11 cellular contexts compared by ENCODE assay signal in genomic region chr12:27555316-27555715, GRCh38. TPM values are rescaled to one million over a fixed set of nuclear protein-coding genes. Genes with fewer than 3 reads are reported as not detected.
DNase-seq lines count a peak whose midpoint lies in the region; ATAC-seq, FAIRE-seq and TF ChIP-seq lines count a peak whose summit lies in the region.
"Had no signal": no experiment of that assay in that cellular context is flagged by ENCODE, and none has a peak within 500 bp of the region (broad histone marks: within the 10 kb centered on the region; RNA-seq: fewer than 3 reads in every experiment).

No MANE protein-coding gene starts in this region.

- FAIRE-seq in kidney (lab: Jason Lieb, UNC): no peak
- FAIRE-seq in small intestine (lab: Jason Lieb, UNC): no peak

- no peak for TF ChIP-seq CTCF in HEK293 (tag by site-specific recombination; IDR thresholded peaks at IDR 0.05)
- TF ChIP-seq CTCF in kidney (IDR thresholded peaks at IDR 0.05; ENCODE audit: borderline replicate concordance, extremely low read depth, insufficient read depth): no peak
- TF ChIP-seq CTCF in spleen (IDR thresholded peaks at IDR 0.05 in 8 of 11, conservative IDR thresholded peaks at IDR 0.05 in 3 of 11): no peak
- no peak for TF ChIP-seq CTCF in Caco-2 (IDR thresholded peaks at IDR 0.05; ENCODE audit: insufficient read depth in 1 of 2, low read depth in 1 of 2, low read length in 1 of 2, severe bottlenecking in 1 of 2, unreplicated experiment in 1 of 2)

- no peak overlapping the region for H3K4me3 ChIP-seq in HEK293 (ENCODE audit: low read depth, low read length)
- H3K4me3 ChIP-seq in adipocyte (ENCODE audit: low read length): peak overlapping the region; percentile 70
- peak overlapping the region in 1 of 2 donors; percentile 7 for H3K4me3 ChIP-seq in kidney (ENCODE audit: low read length in 2 of 2)
- no peak overlapping the region for H3K4me3 ChIP-seq in spleen
- H3K4me3 ChIP-seq in Caco-2 (ENCODE audit: low read depth, low read length): no peak overlapping the region
- no peak overlapping the region for H3K4me3 ChIP-seq in small intestine (ENCODE audit: low read depth in 1 of 2, low read length in 2 of 2)

- H3K4me1 Mint-ChIP-seq in Caco-2 (ENCODE audit: low read depth, unreplicated experiment): peaks cover 18% of the 10 kb centered on the region

- no peak for DNase-seq in adipocyte (ENCODE audit: low read depth)
- no peak for DNase-seq in kidney
- no peak for DNase-seq in spleen
- no peak for DNase-seq in Caco-2
- DNase-seq in small intestine: no peak
- no peak for DNase-seq in SIG-M5 (lab: John Stamatoyannopoulos, UW)
- DNase-seq: activated CD4-positive, CD25-positive, alpha-beta regulatory T cell treated with anti-CD3 and anti-CD28 coated beads, Interleukin-2, amount 50 U/mL, for 72 hours; MM.1S had no signal

- no peaks in the 10 kb centered on the region for H3K36me3 ChIP-seq in HEK293 (ENCODE audit: control insufficient read depth in 2 of 2, insufficient read depth in 1 of 2, low read length in 2 of 2)
- no peaks in the 10 kb centered on the region for H3K36me3 ChIP-seq in adipocyte (ENCODE audit: control insufficient read depth, insufficient read depth, low read length, severe bottlenecking)
- no peaks in the 10 kb centered on the region for H3K36me3 ChIP-seq in kidney (ENCODE audit: control insufficient read depth in 1 of 2, insufficient read depth in 2 of 2, low read length in 2 of 2)
- no peaks in the 10 kb centered on the region for H3K36me3 ChIP-seq in spleen
- H3K36me3 ChIP-seq in Caco-2 (ENCODE audit: control insufficient read depth, insufficient read depth, low read length): no peaks in the 10 kb centered on the region
- H3K36me3 ChIP-seq in small intestine (ENCODE audit: control insufficient read depth in 2 of 2, insufficient read depth in 2 of 2, low read length in 2 of 2): no peaks in the 10 kb centered on the region

- H3K27me3 ChIP-seq in adipocyte (replicated peaks; ENCODE audit: control insufficient read depth, insufficient read depth, low read length): no peaks in the 10 kb centered on the region
- no peaks in the 10 kb centered on the region for H3K27me3 ChIP-seq in spleen (replicated peaks in 1 of 7)
- no peaks in the 10 kb centered on the region for H3K27me3 ChIP-seq in Caco-2 (replicated peaks; ENCODE audit: control insufficient read depth, insufficient read depth, low read length)
- H3K27me3 ChIP-seq in small intestine (ENCODE audit: control insufficient read depth in 2 of 2, insufficient read depth in 2 of 2, low read length in 2 of 2): no peaks in the 10 kb centered on the region

- 18 to 26% (median 23%) methylated on average over 5 of the region's 5 CpGs for WGBS in spleen, 5 donors
- WGBS in small intestine, 3 donors: 54 to 85% (median 78%) methylated on average over 5 of the region's 5 CpGs

- CTCF ChIA-PET in HEK293 (lab: Yijun Ruan, JAX): interaction anchor here (0.7 to 1.8 kb wide), 4 partner anchors 9 to 100 kb away, joined by 3 to 6 read pairs (median 4); no protein-coding TSS in a partner anchor
- CTCF ChIA-PET in Caco-2 (lab: Charles Lee): interaction anchor here (1.0 kb wide), 1 partner anchor 10 kb away, joined by 4 read pairs; no protein-coding TSS in a partner anchor

- no peaks in the 10 kb centered on the region for H3K27me3 Mint-ChIP-seq in Caco-2 (ENCODE audit: insufficient read depth, unreplicated experiment)
- H3K27me3 Mint-ChIP-seq: activated naive CD4-positive, alpha-beta T cell treated with anti-CD3 and anti-CD28 coated beads, Interleukin-2, amount 50 U/mL, for 24 hours had no signal

- peaks cover 14% of the 10 kb centered on the region for H3K4me1 ChIP-seq in HEK293 (ENCODE audit: control insufficient read depth, insufficient read depth, low read length)
- H3K4me1 ChIP-seq in adipocyte (ENCODE audit: control insufficient read depth, insufficient read depth, low read length): peaks cover 64% of the 10 kb centered on the region
- H3K4me1 ChIP-seq in kidney (ENCODE audit: control insufficient read depth in 1 of 2, insufficient read depth in 1 of 2, low read depth in 1 of 2, low read length in 2 of 2): peaks cover 30 to 31% of the 10 kb centered on the region in 2 donors
- H3K4me1 ChIP-seq in spleen: peaks cover 17 to 64% (median 33%) of the 10 kb centered on the region in 6 donors
- H3K4me1 ChIP-seq in Caco-2: peaks cover 9% of the 10 kb centered on the region
- H3K4me1 ChIP-seq in small intestine (ENCODE audit: control insufficient read depth in 2 of 2, insufficient read depth in 1 of 2, low read depth in 1 of 2, low read length in 1 of 2): peaks cover 2 to 5% of the 10 kb centered on the region in 2 donors

- peaks cover 6% of the 10 kb centered on the region for H3K36me3 Mint-ChIP-seq in Caco-2 (ENCODE audit: insufficient read depth, unreplicated experiment)
- H3K36me3 Mint-ChIP-seq: activated naive CD4-positive, alpha-beta T cell treated with anti-CD3 and anti-CD28 coated beads, Interleukin-2, amount 50 U/mL, for 24 hours had no signal

- intact Hi-C loops in kidney (cut with DNase I): no loop called here
- intact Hi-C loops in spleen (cut with DNase I; ENCODE audit: low total_unique reads): no loop called here
- intact Hi-C loops in Caco-2 (cut with micrococcal nuclease; ENCODE audit: unreplicated experiment): no loop called here

- peak overlapping the region; percentile 68 for H3K9ac ChIP-seq in adipocyte (ENCODE audit: low read length)
- H3K9ac ChIP-seq in kidney (ENCODE audit: low read length in 2 of 2): no peak overlapping the region

- no peak for TF ChIP-seq POLR2A in spleen (IDR thresholded peaks at IDR 0.05)

- ATAC-seq in HG02571 (IDR thresholded peaks at IDR 0.05; ENCODE audit: unreplicated experiment): no peak

- H3K9me3 Mint-ChIP-seq in Caco-2 (ENCODE audit: unreplicated experiment): no peaks in the 10 kb centered on the region
- H3K9me3 Mint-ChIP-seq: activated naive CD4-positive, alpha-beta T cell treated with anti-CD3 and anti-CD28 coated beads, Interleukin-2, amount 50 U/mL, for 24 hours had no signal

- H3K27ac ChIP-seq in HEK293 (ENCODE audit: extremely low read depth, low read depth, low read length) (no peak overlapping the region), kidney (ENCODE audit: low read depth in 2 of 2, low read length in 2 of 2) (peak overlapping the region; percentile 29 to 39), spleen (peak overlapping the region in 6 of 8 donors; percentile 57 to 82 (median 70)), small intestine (ENCODE audit: low read depth in 1 of 2, low read length in 1 of 2) (peak overlapping the region in 1 of 2 donors; percentile 43)

- H3K27ac Mint-ChIP-seq in Caco-2 (ENCODE audit: unreplicated experiment): no peak overlapping the region
- H3K27ac Mint-ChIP-seq: activated naive CD4-positive, alpha-beta T cell treated with anti-CD3 and anti-CD28 coated beads, Interleukin-2, amount 50 U/mL, for 24 hours had no signal

- H3K4me3 Mint-ChIP-seq in Caco-2 (ENCODE audit: unreplicated experiment): no peak overlapping the region
- H3K4me3 Mint-ChIP-seq: activated naive CD4-positive, alpha-beta T cell treated with anti-CD3 and anti-CD28 coated beads, Interleukin-2, amount 50 U/mL, for 24 hours had no signal

- POLR2A ChIA-PET in HEK293 (lab: Yijun Ruan, JAX): interaction anchor here (1.5 kb wide), 1 partner anchor 31 kb away, joined by 4 read pairs; the partner anchor contains the start of gene PPFIBP1
- POLR2A ChIA-PET in Caco-2 (lab: Charles Lee): no interaction called here

- no TSS peak for BruUV-seq in Caco-2 (replicated peaks; lab: Mats Ljungman, UMichigan)

- no peaks in the 10 kb centered on the region for H3K9me3 ChIP-seq in HEK293 (ENCODE audit: control insufficient read depth, insufficient read depth, low read depth, low read length)
- no peaks in the 10 kb centered on the region for H3K9me3 ChIP-seq in adipocyte (ENCODE audit: control insufficient read depth, low read length)
- H3K9me3 ChIP-seq in kidney (ENCODE audit: control insufficient read depth in 1 of 2, low read length in 2 of 2): no peaks in the 10 kb centered on the region
- no peaks in the 10 kb centered on the region for H3K9me3 ChIP-seq in spleen
- no peaks in the 10 kb centered on the region for H3K9me3 ChIP-seq in Caco-2
- H3K9me3 ChIP-seq in small intestine (ENCODE audit: control insufficient read depth, low read depth): no peaks in the 10 kb centered on the region

TF ChIP-seq in HEK293, 187 proteins besides CTCF, POLR2A, EP300 and RAD21:
- TF ChIP-seq PRDM1 (tag by site-specific recombination; IDR thresholded peaks at IDR 0.05): 0 out of 2 replicates have a peak, but pooled peaks have one; percentile 29
- TF ChIP-seq ZNF146 (tag by site-specific recombination; IDR thresholded peaks at IDR 0.05): no peak

RNA-seq across cellular contexts. Expression of gene PPFIBP1, which starts 31.3 kb away (rescaled TPM):
- total RNA-seq in kidney: 175 TPM
- polyA plus RNA-seq in kidney (ENCODE audit: insufficient read depth, low read depth, low replicate concordance): 12.7 TPM
- total RNA-seq in spleen: 100 to 1,000 TPM in 5 of 7 donors, 10 to 100 TPM in 2; 71.4 to 182 (median 121) TPM
- polyA plus RNA-seq in spleen: 10 to 100 TPM in 1 of 3 donors, 1 to 10 TPM in 2; 3.7 to 10.7 (median 4.1) TPM
- total RNA-seq in Caco-2 (2022): 109 and 134 TPM in 2 replicates
- 10 to 100 TPM in 1 of 3 donors, 1 to 10 TPM in 2; 4.9 to 16.1 (median 9.2) TPM for polyA plus RNA-seq in small intestine
